10 cellular contexts compared by ENCODE assay signal in genomic region chrX:153884136-153885076, GRCh38. TPM values are rescaled to one million over a fixed set of nuclear protein-coding genes. Genes with fewer than 3 reads are reported as not detected.
DNase-seq lines count a peak whose midpoint lies in the region; ATAC-seq, FAIRE-seq and TF ChIP-seq lines count a peak whose summit lies in the region.
"Had no signal": no experiment of that assay in that cellular context is flagged by ENCODE, and none has a peak within 500 bp of the region (broad histone marks: within the 10 kb centered on the region; RNA-seq: fewer than 3 reads in every experiment).

No MANE protein-coding gene starts in this region.

- peak overlapping the region; percentile 74 to 78 for H3K4me2 ChIP-seq in H1 (ENCODE audit: insufficient read depth in 1 of 2, low read depth in 2 of 2, low read length in 2 of 2)

- H2BK5ac ChIP-seq in H1 (ENCODE audit: low read depth, low read length), result no peak overlapping the region

- H3K9me3 ChIP-seq in H1 (ENCODE audit: insufficient read depth in 2 of 2, low read depth in 1 of 2, low read length in 1 of 2), result no peaks in the 10 kb centered on the region
- H3K9me3 ChIP-seq: gastrocnemius medialis had no signal

- peaks cover 0 to 2% of the 10 kb centered on the region in 2 experiments for H4K20me1 ChIP-seq in H1 (replicated peaks in 1 of 2; ENCODE audit: control insufficient read depth in 1 of 2, insufficient read depth in 2 of 2, low read length in 2 of 2)

- H3K27ac ChIP-seq in H1 (ENCODE audit: low read depth, low read length), result no peak overlapping the region
- H3K27ac ChIP-seq: gastrocnemius medialis had no signal

- peak in 2 of 3 experiments; percentile 53 to 65; a peak in 3 of 4 replicates for TF ChIP-seq CTCF in H1 (IDR thresholded peaks at IDR 0.05; ENCODE audit: control extremely low read depth in 1 of 3, insufficient read depth in 1 of 3, low read depth in 1 of 3, low read length in 3 of 3)

- DNase-seq in activated naive CD4-positive, alpha-beta T cell treated with anti-CD3 and anti-CD28 coated beads, Interleukin-2, amount 50 U/mL, for 72 hours (ENCODE audit: low spot score in 2 of 2), result no peak
- DNase-seq in activated naive CD4-positive, alpha-beta T cell treated with Interleukin-2 at 50 U/mL for 16 hours, result no peak
- peak; percentile 19 for DNase-seq in NCI-H460 (ENCODE audit: extremely low read depth, low read depth)
- DNase-seq in H1 (ENCODE audit: low read depth in 1 of 2, low spot score in 2 of 2), result no peak
- DNase-seq in stimulated activated naive CD8-positive, alpha-beta T cell treated with anti-CD3 and anti-CD28 coated beads, Interleukin-15, Interleukin-2, amounts not matched to agents 100 U/mL and 50 U/mL, for 24 hours, result no peak
- DNase-seq in amniotic stem cell (lab: John Stamatoyannopoulos, UW), result no peak
- DNase-seq: activated naive CD4-positive, alpha-beta T cell treated with anti-CD3 and anti-CD28 coated beads, Interleukin-2, amount 50 U/mL, for 16 hours; gastrocnemius medialis had no signal

- H3K18ac ChIP-seq in H1 (ENCODE audit: extremely low read depth, low read length), result no peak overlapping the region

- CTCF ChIA-PET in H1 (lab: Charles Lee; ENCODE audit: partially characterized antibody), result interaction anchor here (0.6 to 2.4 kb wide), 16 partner anchors 13 to 121 kb away, joined by 3 to 7 read pairs (median 4); partner anchors contain the start of gene SSR4

- no peak overlapping the region for H3K9ac ChIP-seq in H1 (replicated peaks in 1 of 4; ENCODE audit: extremely low read depth in 1 of 4, low read depth in 3 of 4, low read length in 3 of 4)

- H3K9me3 Mint-ChIP-seq in activated naive CD4-positive, alpha-beta T cell treated with anti-CD3 and anti-CD28 coated beads, Interleukin-2, amount 50 U/mL, for 72 hours, result no peaks in the 10 kb centered on the region

- H3K4ac ChIP-seq in H1 (replicated peaks; ENCODE audit: insufficient read length, low read depth, low read length), result no peak overlapping the region

- 75% methylated on average over 10 of the region's 20 CpGs; no CpG with 5 or more reads in 1 of the 2 experiments for WGBS in H1 (ENCODE audit: extremely low coverage in 1 of 2, insufficient coverage in 1 of 2, insufficient read length in 1 of 2, insufficient replicate concordance in 2 of 2, low coverage in 1 of 2, low lambda C conversion rate in 2 of 2, missing lambda C conversion rate in 1 of 2), 2 experiments

- H4K91ac ChIP-seq in H1 (replicated peaks; ENCODE audit: insufficient read length, low read length), result no peak overlapping the region

- peaks cover 4 to 38% (median 23%) of the 10 kb centered on the region in 4 experiments for H3K4me1 ChIP-seq in H1 (replicated peaks in 1 of 4; ENCODE audit: control insufficient read depth in 3 of 4, insufficient read depth in 4 of 4, low read length in 3 of 4)
- H3K4me1 ChIP-seq: gastrocnemius medialis had no signal

- no peaks in the 10 kb centered on the region for H3K36me3 ChIP-seq in H1 (ENCODE audit: control insufficient read depth in 2 of 4, insufficient read depth in 4 of 4, low read length in 3 of 4)
- H3K36me3 ChIP-seq: gastrocnemius medialis had no signal

- no peak overlapping the region for H3K56ac ChIP-seq in H1 (replicated peaks; ENCODE audit: insufficient read length, low read depth, low read length)

- no peak overlapping the region for H2AFZ ChIP-seq in H1 (ENCODE audit: low read length)

- H3K79me2 ChIP-seq in H1 (ENCODE audit: control insufficient read depth in 1 of 2, insufficient read depth in 2 of 2, low read length in 2 of 2), result no peaks in the 10 kb centered on the region; a peak in 1 of 4 replicates

- TF ChIP-seq EP300 in H1 (IDR thresholded peaks at IDR 0.05; ENCODE audit: borderline replicate concordance in 1 of 2, low read depth in 2 of 2, low read length in 2 of 2), result no peak

- no peak overlapping the region for H3K23ac ChIP-seq in H1 (ENCODE audit: insufficient read length)

- peaks cover 8% of the 10 kb centered on the region; the same call in 1 of the 2 replicates for H3K23me2 ChIP-seq in H1 (ENCODE audit: low read depth, low read length)

- FAIRE-seq in H1 (lab: Jason Lieb, UNC), result no peak

- POLR2A ChIA-PET in H1 (lab: Charles Lee; ENCODE audit: partially characterized antibody), result interaction anchor here (1.0 kb wide), 2 partner anchors 66 to 90 kb away, joined by 3 read pairs; partner anchors contain the start of genes IDH3G and SSR4

- TF ChIP-seq POLR2A in H1 (IDR thresholded peaks at IDR 0.05; ENCODE audit: control extremely low read depth in 1 of 2, low read depth in 2 of 2, low read length in 2 of 2), result no peak

- H2BK12ac ChIP-seq in H1 (ENCODE audit: low read depth, low read length), result no peak overlapping the region

- H3K27me3 ChIP-seq in H1 (replicated peaks in 1 of 4; ENCODE audit: control insufficient read depth in 3 of 4, extremely low read depth in 1 of 4, insufficient read depth in 3 of 4, low read length in 3 of 4), result peaks cover 0 to 17% (median under 1%) of the 10 kb centered on the region in 4 experiments; a peak in 3 of 7 replicates

- no peaks in the 10 kb centered on the region for H3K36me3 Mint-ChIP-seq in activated naive CD4-positive, alpha-beta T cell treated with anti-CD3 and anti-CD28 coated beads, Interleukin-2, amount 50 U/mL, for 72 hours

- H2AK5ac ChIP-seq in H1 (ENCODE audit: low read depth, low read length), result no peak overlapping the region

- H4K8ac ChIP-seq in H1 (ENCODE audit: extremely low read depth, insufficient read depth, low read length), result no peak overlapping the region

- H4K5ac ChIP-seq in H1 (ENCODE audit: insufficient read length, low read depth, low read length), result no peak overlapping the region

- H3K4me3 ChIP-seq in H1 (ENCODE audit: extremely low read depth in 1 of 4, insufficient read depth in 2 of 4, low read depth in 3 of 4, low read length in 4 of 4), result peak overlapping the region in 2 of 4 experiments; percentile 51 to 64; a peak in 3 of 8 replicates
- H3K4me3 ChIP-seq: gastrocnemius medialis had no signal

- peak; percentile 72 to 85 for TF ChIP-seq RAD21 in H1 (IDR thresholded peaks at IDR 0.05 in 1 of 2, conservative IDR thresholded peaks at IDR 0.05 in 1 of 2; ENCODE audit: low read depth in 2 of 2, low read length in 2 of 2)

- H3K14ac ChIP-seq in H1 (ENCODE audit: insufficient read length), result no peak overlapping the region

- H3K27ac Mint-ChIP-seq in activated naive CD4-positive, alpha-beta T cell treated with anti-CD3 and anti-CD28 coated beads, Interleukin-2, amount 50 U/mL, for 72 hours, result no peak overlapping the region

- ATAC-seq in activated naive CD4-positive, alpha-beta T cell treated with anti-CD3 and anti-CD28 coated beads, Interleukin-2, amount 50 U/mL, for 72 hours, result peak; percentile 44 to 66
- peak; percentile 35 for ATAC-seq in stimulated activated naive CD8-positive, alpha-beta T cell treated with anti-CD3 and anti-CD28 coated beads, Interleukin-15, Interleukin-2, amounts not matched to agents 100 U/mL and 50 U/mL, for 24 hours
- ATAC-seq in GM21515 (IDR thresholded peaks at IDR 0.05; ENCODE audit: unreplicated experiment) (no peak), GM21390 (IDR thresholded peaks at IDR 0.05; ENCODE audit: unreplicated experiment) (no peak)
- ATAC-seq: gastrocnemius medialis had no signal

- no peaks in the 10 kb centered on the region for H3K79me1 ChIP-seq in H1 (ENCODE audit: low read depth, low read length)

- no peak overlapping the region for H2BK20ac ChIP-seq in H1 (ENCODE audit: low read length)

- no peak overlapping the region for H2BK120ac ChIP-seq in H1 (replicated peaks; ENCODE audit: low read depth, low read length)

- H2BK15ac ChIP-seq in H1 (ENCODE audit: low read length), result no peak overlapping the region

RNA-seq across cellular contexts. Expression of gene L1CAM, which starts 1.6 kb away (rescaled TPM):
- 1 to 10 TPM; 1.1 to 1.8 TPM for total RNA-seq in activated naive CD4-positive, alpha-beta T cell treated with anti-CD3 and anti-CD28 coated beads, Interleukin-2, amount 50 U/mL, for 72 hours
- 27.2 and 29.9 TPM in 2 replicates for total RNA-seq in NCI-H460 (2014; rRNA removed; shearing (Covaris generic))
- polyA plus RNA-seq in NCI-H460 (2014; cell fraction: nucleus; rRNA removed), result 24.9 and 40.7 TPM in 2 replicates
- total RNA-seq in H1 (2021; fragmentation: NEBNext Ultra II Directional; extraction: Animal tissue kit (Norgen Biotek cat#: 25700)), result 38.7 and 43.0 TPM in 2 replicates
- 11.0 and 16.4 TPM in 2 replicates for polyA plus RNA-seq in H1 (2011; rRNA removed)
- polyA plus RNA-seq in H1 (2011; cell fraction: cytosol; rRNA removed), result 9.1 TPM
- polyA plus RNA-seq in H1 (2011; cell fraction: nucleus; rRNA removed), result 32.6 TPM
- polyA plus RNA-seq in H1 (2012, experiment 1 of 2), result 22.4 to 29.0 TPM (median 26.2 TPM) in 4 replicates
- 15.9 TPM for polyA plus RNA-seq in H1 (2012, experiment 2 of 2)
- 54.0 TPM for polyA plus RNA-seq in H1 (2013, experiment 1 of 2)
- polyA plus RNA-seq in H1 (2013, experiment 2 of 2), result 46.2 TPM
- 13.0 and 18.6 TPM in 2 replicates for polyA minus RNA-seq in H1 (2011; rRNA and poly(A)+ RNA removed)
- 21.0 TPM for polyA minus RNA-seq in H1 (2011; cell fraction: cytosol; rRNA and poly(A)+ RNA removed)
- 12.7 TPM for polyA minus RNA-seq in H1 (2011; cell fraction: nucleus; rRNA and poly(A)+ RNA removed)

RNA-seq across cellular contexts. Expression of gene AVPR2, which starts 20.1 kb away (rescaled TPM):
- not detected for total RNA-seq in activated naive CD4-positive, alpha-beta T cell treated with anti-CD3 and anti-CD28 coated beads, Interleukin-2, amount 50 U/mL, for 72 hours
- total RNA-seq in NCI-H460 (2014; rRNA removed; shearing (Covaris generic)), result not detected in 2 replicates
- not detected in 2 replicates for polyA plus RNA-seq in NCI-H460 (2014; cell fraction: nucleus; rRNA removed)
- not detected in 2 replicates for total RNA-seq in H1 (2021; fragmentation: NEBNext Ultra II Directional; extraction: Animal tissue kit (Norgen Biotek cat#: 25700))
- 0.08 and 0.09 TPM in 2 replicates for polyA plus RNA-seq in H1 (2011; rRNA removed)
- polyA plus RNA-seq in H1 (2011; cell fraction: cytosol; rRNA removed), result 0.06 TPM
- polyA plus RNA-seq in H1 (2011; cell fraction: nucleus; rRNA removed), result 0.14 TPM
- 0.25 to 0.54 TPM (median 0.35 TPM) in 3 of 4 replicates, not detected in the other for polyA plus RNA-seq in H1 (2012, experiment 1 of 2)
- polyA plus RNA-seq in H1 (2012, experiment 2 of 2), result 0.14 TPM
- polyA plus RNA-seq in H1 (2013, experiment 1 of 2), result 0.10 TPM
- 0.13 TPM for polyA plus RNA-seq in H1 (2013, experiment 2 of 2)
- 0.15 TPM in 1 of 2 replicates, not detected in the other for polyA minus RNA-seq in H1 (2011; rRNA and poly(A)+ RNA removed)
- not detected for polyA minus RNA-seq in H1 (2011; cell fraction: cytosol; rRNA and poly(A)+ RNA removed)
- not detected for polyA minus RNA-seq in H1 (2011; cell fraction: nucleus; rRNA and poly(A)+ RNA removed)

RNA-seq across cellular contexts. Expression of gene ARHGAP4, which starts 41.7 kb away (rescaled TPM):
- total RNA-seq in activated naive CD4-positive, alpha-beta T cell treated with anti-CD3 and anti-CD28 coated beads, Interleukin-2, amount 50 U/mL, for 72 hours, result 100 to 1,000 TPM in 1 of 2 donors, 10 to 100 TPM in 1; 90.0 to 138 TPM
- 51.5 and 55.0 TPM in 2 replicates for total RNA-seq in NCI-H460 (2014; rRNA removed; shearing (Covaris generic))
- polyA plus RNA-seq in NCI-H460 (2014; cell fraction: nucleus; rRNA removed), result 569 and 681 TPM in 2 replicates
- total RNA-seq in H1 (2021; fragmentation: NEBNext Ultra II Directional; extraction: Animal tissue kit (Norgen Biotek cat#: 25700)), result 25.9 and 26.0 TPM in 2 replicates
- polyA plus RNA-seq in H1 (2011; rRNA removed), result 23.9 and 42.4 TPM in 2 replicates
- 27.6 TPM for polyA plus RNA-seq in H1 (2011; cell fraction: cytosol; rRNA removed)
- polyA plus RNA-seq in H1 (2011; cell fraction: nucleus; rRNA removed), result 149 TPM
- 10.6 to 29.1 TPM (median 24.4 TPM) in 4 replicates for polyA plus RNA-seq in H1 (2012, experiment 1 of 2)
- polyA plus RNA-seq in H1 (2012, experiment 2 of 2), result 21.7 TPM
- 27.8 TPM for polyA plus RNA-seq in H1 (2013, experiment 1 of 2)
- polyA plus RNA-seq in H1 (2013, experiment 2 of 2), result 26.3 TPM
- polyA minus RNA-seq in H1 (2011; rRNA and poly(A)+ RNA removed), result 9.9 and 11.1 TPM in 2 replicates
- polyA minus RNA-seq in H1 (2011; cell fraction: cytosol; rRNA and poly(A)+ RNA removed), result 32.3 TPM
- polyA minus RNA-seq in H1 (2011; cell fraction: nucleus; rRNA and poly(A)+ RNA removed), result 31.3 TPM

RNA-seq across cellular contexts. Expression of gene NAA10, which starts 50.4 kb away (rescaled TPM):
- total RNA-seq in activated naive CD4-positive, alpha-beta T cell treated with anti-CD3 and anti-CD28 coated beads, Interleukin-2, amount 50 U/mL, for 72 hours, result 100 to 1,000 TPM in 1 of 2 donors, 10 to 100 TPM in 1; 97.9 to 129 TPM
- total RNA-seq in NCI-H460 (2014; rRNA removed; shearing (Covaris generic)), result 136 and 150 TPM in 2 replicates
- 341 and 541 TPM in 2 replicates for polyA plus RNA-seq in NCI-H460 (2014; cell fraction: nucleus; rRNA removed)
- total RNA-seq in H1 (2021; fragmentation: NEBNext Ultra II Directional; extraction: Animal tissue kit (Norgen Biotek cat#: 25700)), result 98.1 and 98.8 TPM in 2 replicates
- 80.4 and 119 TPM in 2 replicates for polyA plus RNA-seq in H1 (2011; rRNA removed)
- polyA plus RNA-seq in H1 (2011; cell fraction: cytosol; rRNA removed), result 119 TPM
- 118 TPM for polyA plus RNA-seq in H1 (2011; cell fraction: nucleus; rRNA removed)
- polyA plus RNA-seq in H1 (2012, experiment 1 of 2), result 97.2 to 140 TPM (median 123 TPM) in 4 replicates
- polyA plus RNA-seq in H1 (2012, experiment 2 of 2), result 131 TPM
- 119 TPM for polyA plus RNA-seq in H1 (2013, experiment 1 of 2)
- 110 TPM for polyA plus RNA-seq in H1 (2013, experiment 2 of 2)
- polyA minus RNA-seq in H1 (2011; rRNA and poly(A)+ RNA removed), result 52.7 and 54.6 TPM in 2 replicates
- polyA minus RNA-seq in H1 (2011; cell fraction: cytosol; rRNA and poly(A)+ RNA removed), result 42.9 TPM
- polyA minus RNA-seq in H1 (2011; cell fraction: nucleus; rRNA and poly(A)+ RNA removed), result 50.2 TPM

RNA-seq across cellular contexts. Expression of gene PDZD4, which starts 54.1 kb away (rescaled TPM):
- total RNA-seq in activated naive CD4-positive, alpha-beta T cell treated with anti-CD3 and anti-CD28 coated beads, Interleukin-2, amount 50 U/mL, for 72 hours, result 1 to 10 TPM; 1.2 to 2.5 TPM
- total RNA-seq in NCI-H460 (2014; rRNA removed; shearing (Covaris generic)), result 1.1 and 1.4 TPM in 2 replicates
- 4.2 and 5.3 TPM in 2 replicates for polyA plus RNA-seq in NCI-H460 (2014; cell fraction: nucleus; rRNA removed)
- 169 and 174 TPM in 2 replicates for total RNA-seq in H1 (2021; fragmentation: NEBNext Ultra II Directional; extraction: Animal tissue kit (Norgen Biotek cat#: 25700))
- polyA plus RNA-seq in H1 (2011; rRNA removed), result 45.8 and 77.2 TPM in 2 replicates
- 90.6 TPM for polyA plus RNA-seq in H1 (2011; cell fraction: cytosol; rRNA removed)
- 221 TPM for polyA plus RNA-seq in H1 (2011; cell fraction: nucleus; rRNA removed)
- polyA plus RNA-seq in H1 (2012, experiment 1 of 2), result 98.3 to 127 TPM (median 121 TPM) in 4 replicates
- polyA plus RNA-seq in H1 (2012, experiment 2 of 2), result 85.6 TPM
- polyA plus RNA-seq in H1 (2013, experiment 1 of 2), result 175 TPM
- polyA plus RNA-seq in H1 (2013, experiment 2 of 2), result 166 TPM
- 38.4 and 47.0 TPM in 2 replicates for polyA minus RNA-seq in H1 (2011; rRNA and poly(A)+ RNA removed)
- 51.6 TPM for polyA minus RNA-seq in H1 (2011; cell fraction: cytosol; rRNA and poly(A)+ RNA removed)
- 37.1 TPM for polyA minus RNA-seq in H1 (2011; cell fraction: nucleus; rRNA and poly(A)+ RNA removed)

Comparison
In these comparisons a context has a peak if more than half of its experiments do, and no peak if none do; other contexts are left out.
1. ATAC-seq: peak in activated naive CD4-positive, alpha-beta T cell treated with anti-CD3 and anti-CD28 coated beads, Interleukin-2, amount 50 U/mL, for 72 hours (2 of 2) and stimulated activated naive CD8-positive, alpha-beta T cell treated with anti-CD3 and anti-CD28 coated beads, Interleukin-15, Interleukin-2, amounts not matched to agents 100 U/mL and 50 U/mL, for 24 hours (single experiment); none in GM21515 (single experiment) and GM21390 (single experiment).
2. RNA of gene L1CAM, which starts 1.6 kb away (total RNA-seq): 38.7 to 43.0 TPM in H1 and 27.2 to 29.9 TPM in NCI-H460; 1.1 to 1.8 TPM in activated naive CD4-positive, alpha-beta T cell treated with anti-CD3 and anti-CD28 coated beads, Interleukin-2, amount 50 U/mL, for 72 hours; every median in the first group is over 10 times any median in the second.